8 cellular contexts compared by ENCODE assay signal in the genomic region with DNA sequence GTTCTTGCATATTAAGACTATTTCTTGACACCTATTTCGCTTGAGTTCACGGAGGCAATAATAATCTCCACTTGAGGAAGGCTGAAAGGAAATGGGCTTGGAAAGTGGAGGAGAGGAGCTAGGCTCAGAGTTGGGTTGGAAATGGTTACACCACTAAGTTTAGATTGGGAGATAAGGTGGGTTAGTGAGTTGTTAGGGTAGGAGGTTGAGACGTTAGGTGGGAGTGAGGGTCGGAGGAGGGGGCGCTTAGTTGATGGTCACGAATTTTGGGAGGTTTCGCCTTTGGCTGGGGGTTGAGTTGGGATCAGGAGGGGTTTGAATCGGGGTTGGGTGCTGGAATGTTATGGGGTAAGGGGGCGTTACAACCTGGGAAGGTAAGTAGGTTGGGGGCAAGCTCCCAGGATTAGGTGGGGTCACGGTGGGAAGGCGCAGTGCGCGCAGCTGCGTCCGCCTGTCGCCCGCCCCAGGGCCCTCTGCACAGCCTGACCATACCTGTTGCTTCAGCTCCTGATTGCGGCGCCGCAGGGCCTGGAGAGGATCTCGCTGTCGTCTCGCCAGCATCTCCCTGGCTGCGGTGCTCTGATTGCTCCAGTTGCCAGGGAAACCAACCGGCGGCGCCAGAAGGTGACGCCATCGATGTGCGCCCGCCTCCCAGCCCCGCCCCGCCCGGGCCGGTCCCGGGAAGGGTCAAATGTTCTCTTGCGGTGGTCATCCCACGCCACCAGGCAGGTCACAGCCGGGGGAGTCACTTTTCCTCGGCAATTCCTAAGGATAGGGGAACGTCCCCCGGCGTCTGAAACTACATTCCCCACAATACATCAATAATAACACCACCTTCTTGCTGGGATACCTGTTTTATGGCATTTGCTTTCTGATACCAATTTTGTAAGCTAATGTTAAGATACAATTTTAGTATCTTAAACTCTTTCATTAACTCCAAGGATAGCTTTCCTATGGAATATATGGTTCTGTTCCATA. TPM values are rescaled to one million over a fixed set of nuclear protein-coding genes. Genes with fewer than 3 reads are reported as not detected.
A peak's percentile ranks its signal among the peaks of the same experiment; 100 is the strongest.
DNase-seq lines count a peak whose midpoint lies in the region; ATAC-seq and TF ChIP-seq lines count a peak whose summit lies in the region.

Gene NPHP1 (minus strand): TSS at position 606 of the 978 bp plus-strand sequence. CDS start 45 bp downstream, at position 561.

- peaks cover 8% of the 10 kb centered on the region for H3K36me3 Mint-ChIP-seq in T-cell

- H3K27me3 ChIP-seq in prostate gland (replicated peaks; ENCODE audit: insufficient read depth) = no peaks in the 10 kb centered on the region

- CTCF ChIA-PET in T-cell (lab: Charles Lee) = no interaction called here

- under 1% methylated on average over 35 of the region's 43 CpGs for WGBS in prostate gland

- ATAC-seq in HG02763 (IDR thresholded peaks at IDR 0.05; ENCODE audit: unreplicated experiment) = peak; percentile 93
- ATAC-seq in T-cell (replicated peaks in 1 of 4) = peak; percentile 84 to 95 (median 88)
- ATAC-seq in left cardiac atrium = peak; percentile 96 to 97

- peak within 1 kb of the TSS; percentile 70 to 76 for H3K27ac Mint-ChIP-seq in T-cell

- POLR2A ChIA-PET in T-cell (lab: Charles Lee) = no interaction called here

- no peaks in the 10 kb centered on the region for H3K36me3 ChIP-seq in prostate gland

- H3K27ac ChIP-seq in prostate gland = peak within 1 kb of the TSS; percentile 44 to 64

- H3K9me3 ChIP-seq in prostate gland = no peaks in the 10 kb centered on the region

- TF ChIP-seq POLR2A in GM15510 (IDR thresholded peaks at IDR 0.05; ENCODE audit: borderline replicate concordance, extremely low read depth, insufficient read length) = peak; percentile 69
- TF ChIP-seq POLR2A in prostate gland (IDR thresholded peaks at IDR 0.05) = peak; percentile 38

- peaks cover 20 to 30% (median 27%) of the 10 kb centered on the region in 3 donors for H3K4me1 Mint-ChIP-seq in T-cell

- intact Hi-C loops in left cardiac atrium (cut with DNase I) (no loop called here), prostate gland (cut with DNase I) (no loop called here)

- no peaks in the 10 kb centered on the region for H3K4me1 ChIP-seq in prostate gland (replicated peaks)

- DNase-seq in NCI-H128 (lab: John Stamatoyannopoulos, UW; ENCODE audit: unreplicated experiment) (peak; percentile 35), T-cell (peak; percentile 48 to 86 (median 74)), amniotic epithelial cell (ENCODE audit: low read depth) (peak; percentile 75), left cardiac atrium (peak; percentile 85), prostate gland (ENCODE audit: low spot score) (peak; percentile 76), ureter (ENCODE audit: low spot score) (peak; percentile 87)

- peak within 1 kb of the TSS; percentile 53 to 54 for H3K4me3 ChIP-seq in prostate gland

- H3K9me3 Mint-ChIP-seq in T-cell = no peaks in the 10 kb centered on the region

- no peak for TF ChIP-seq CTCF in prostate gland (IDR thresholded peaks at IDR 0.05)

- peak within 1 kb of the TSS; percentile 83 to 97 (median 87) for H3K4me3 Mint-ChIP-seq in T-cell

- H3K27me3 Mint-ChIP-seq in T-cell = peaks cover 0 to 4% of the 10 kb centered on the region in 2 donors

RNA-seq across cellular contexts. Expression of gene NPHP1, which starts in this region (rescaled TPM):
- total RNA-seq in T-cell = 1 to 10 TPM in 1 of 5 donors, under 1 TPM in 4; 0.35 to 1.1 (median 0.70) TPM
- total RNA-seq in left cardiac atrium = 1 to 10 TPM; 2.9 to 3.2 TPM
- 1 to 10 TPM; 5.2 to 9.7 TPM for total RNA-seq in prostate gland
- total RNA-seq in ureter = 10.2 TPM

Comparison
In these comparisons a context has a peak if more than half of its experiments do, and no peak if none do; other contexts are left out.
1. Peak in every context shown above with its lines: DNase-seq, ATAC-seq, H3K4me3 ChIP-seq and H3K27ac ChIP-seq.
2. DNase-seq: peak in every context shown above with its lines; median percentile 87 in ureter; 85 in left cardiac atrium; 76 in prostate gland; 75 in amniotic epithelial cell; 74 in T-cell; 35 in NCI-H128.